In the genomic region with DNA sequence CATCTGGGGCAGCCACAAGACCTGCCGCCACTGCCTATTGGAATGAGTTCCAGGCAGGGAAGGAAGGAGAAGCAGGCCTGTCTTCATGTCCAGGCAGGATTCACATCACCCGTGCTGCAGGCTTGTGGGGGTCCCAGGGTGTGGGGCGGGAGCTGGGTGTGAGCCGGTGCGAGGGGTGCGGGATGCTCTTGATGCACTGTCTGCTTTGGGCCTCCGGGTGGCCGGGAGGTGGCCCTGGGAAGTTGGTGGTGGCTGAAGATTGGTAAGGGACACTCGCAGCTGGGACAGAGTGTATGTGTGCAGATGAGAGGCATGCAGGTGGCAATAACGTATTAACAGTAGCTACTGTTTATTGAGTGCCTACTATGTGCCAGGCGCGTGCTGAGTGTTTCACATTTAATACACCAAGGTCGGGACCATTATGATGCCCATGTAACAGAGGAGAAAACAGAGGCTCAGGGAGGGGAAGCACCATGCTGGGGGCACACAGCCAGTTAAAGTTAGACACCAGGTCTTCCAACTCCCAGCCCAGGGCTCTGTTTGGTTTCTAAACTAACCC, we compare ENCODE assay signal across 1 cellular context.
TF ChIP-seq lines count a peak whose summit lies in the region.

No MANE protein-coding gene starts in this region.

TF ChIP-seq in HCT116, 20 proteins besides CTCF, POLR2A, EP300 and RAD21:
- no peak for TF ChIP-seq YY1 (IDR thresholded peaks at IDR 0.05; ENCODE audit: extremely low read depth, insufficient replicate concordance, low read depth, low read length)
- no peak for TF ChIP-seq POLR2AphosphoS5 (IDR thresholded peaks at IDR 0.05; ENCODE audit: low read depth, low read length)
- no peak for TF ChIP-seq ELF1 (IDR thresholded peaks at IDR 0.05; ENCODE audit: borderline replicate concordance, low read depth)
- TF ChIP-seq EZH2phosphoT487 (IDR thresholded peaks at IDR 0.05; ENCODE audit: borderline replicate concordance) = no peak
- TF ChIP-seq SRF (IDR thresholded peaks at IDR 0.05; ENCODE audit: low read depth) = no peak
- no peak for TF ChIP-seq JUND (IDR thresholded peaks at IDR 0.05)
- TF ChIP-seq CEBPB (IDR thresholded peaks at IDR 0.05; ENCODE audit: low read depth) = no peak
- TF ChIP-seq, protein P1, sequence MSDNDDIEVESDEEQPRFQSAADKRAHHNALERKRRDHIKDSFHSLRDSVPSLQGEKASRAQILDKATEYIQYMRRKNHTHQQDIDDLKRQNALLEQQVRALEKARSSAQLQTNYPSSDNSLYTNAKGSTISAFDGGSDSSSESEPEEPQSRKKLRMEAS (IDR thresholded peaks at IDR 0.05) = no peak
- TF ChIP-seq ZNF274 (IDR thresholded peaks at IDR 0.05; ENCODE audit: low read depth, low read length) = no peak
- TF ChIP-seq SIN3A (IDR thresholded peaks at IDR 0.05; ENCODE audit: low read depth) = no peak
